8 cellular contexts compared by ENCODE assay signal in the genomic region with DNA sequence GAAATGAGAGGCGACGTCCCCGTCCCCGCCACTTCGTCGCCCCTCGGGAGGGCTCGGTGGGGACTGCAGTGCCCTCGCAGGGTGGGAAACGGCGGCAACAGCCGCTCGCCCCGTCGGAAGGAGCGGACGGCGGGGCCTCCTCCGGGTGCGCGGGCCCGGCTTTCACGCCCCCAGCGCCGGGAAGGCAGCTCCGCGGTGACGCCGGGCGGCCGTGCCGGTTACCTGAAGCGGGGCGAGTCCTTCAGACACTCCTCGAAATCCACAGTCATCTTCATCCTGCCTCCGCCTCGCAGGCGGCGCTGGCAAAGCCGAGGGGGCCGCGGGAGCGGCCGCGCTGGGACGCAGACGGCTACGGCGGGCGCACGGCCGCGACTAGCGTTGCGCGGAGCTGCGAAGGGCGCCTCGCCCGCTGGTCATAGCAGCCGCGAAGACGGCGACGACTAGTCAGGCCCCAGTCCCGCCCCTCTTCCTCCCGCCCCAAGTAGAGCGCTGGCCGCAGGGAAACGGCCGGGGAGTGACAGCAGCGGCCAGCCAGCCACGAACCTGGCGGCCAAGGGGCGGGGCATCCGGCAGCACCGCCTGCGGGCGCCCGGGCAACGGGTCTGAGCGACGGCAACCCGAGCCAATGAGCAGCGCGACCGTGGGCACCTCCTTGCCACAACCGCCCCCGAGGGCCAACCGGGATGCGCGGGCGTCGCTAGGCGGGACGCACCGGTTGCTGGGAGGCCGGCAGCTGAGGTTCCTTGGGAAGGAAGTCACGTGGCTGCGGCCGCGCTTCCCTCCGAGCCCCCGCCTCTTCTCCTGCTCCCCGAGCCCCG. TPM values are rescaled to one million over a fixed set of nuclear protein-coding genes. Genes with fewer than 3 reads are reported as not detected.
DNase-seq lines count a peak whose midpoint lies in the region; ATAC-seq and TF ChIP-seq lines count a peak whose summit lies in the region.

Gene ACAP2 (minus strand): TSS at position 448 of the 818 bp plus-strand sequence. CDS start 173 bp downstream, at position 275.

- no peaks in the 10 kb centered on the region for H3K36me3 Mint-ChIP-seq in HFFc6 (ENCODE audit: low read depth)
- H3K36me3 Mint-ChIP-seq in activated naive CD4-positive, alpha-beta T cell treated with anti-CD3 and anti-CD28 coated beads, Interleukin-2, amount 10 ng/mL, durations not matched to agents 7 days and 5 days: peaks cover 10% of the 10 kb centered on the region

- H3K9me3 ChIP-seq in SK-N-MC (ENCODE audit: low read depth, low read length) (no peaks in the 10 kb centered on the region), gastroesophageal sphincter (no peaks in the 10 kb centered on the region)

- no peaks in the 10 kb centered on the region for H3K27me3 ChIP-seq in gastroesophageal sphincter

- CTCF ChIA-PET in activated naive CD4-positive, alpha-beta T cell treated with anti-CD3 and anti-CD28 coated beads, Interleukin-2, amount 10 ng/mL, durations not matched to agents 7 days and 5 days (lab: Charles Lee): interaction anchor here (1.2 to 1.6 kb wide), 2 partner anchors 171 to 173 kb away, joined by 3 to 5 read pairs; partner anchors contain the start of gene XXYLT1

- no peaks in the 10 kb centered on the region for H3K36me3 ChIP-seq in SK-N-MC (ENCODE audit: insufficient read depth, low read length)
- no peaks in the 10 kb centered on the region for H3K36me3 ChIP-seq in gastroesophageal sphincter

- H3K4me3 ChIP-seq in NB4 (ENCODE audit: low read depth, low read length): peak within 1 kb of the TSS; percentile 86
- H3K4me3 ChIP-seq in SK-N-MC: peak within 1 kb of the TSS; percentile 84
- H3K4me3 ChIP-seq in gastroesophageal sphincter: peak within 1 kb of the TSS; percentile 92 to 100

- DNase-seq in GM04503 (ENCODE audit: low read depth): peak; percentile 91
- DNase-seq in HFFc6: peak; percentile 99
- DNase-seq in NB4 (ENCODE audit: low read depth): peak; percentile 99
- peak; percentile 94 for DNase-seq in SK-N-MC (ENCODE audit: low read depth, low spot score)
- DNase-seq in activated naive CD4-positive, alpha-beta T cell treated with anti-CD3 and anti-CD28 coated beads, Interleukin-2, amount 10 ng/mL, durations not matched to agents 7 days and 5 days: peak; percentile 99
- peak; percentile 95 for DNase-seq in non-pigmented ciliary epithelial cell (ENCODE audit: low read depth)
- peak; percentile 99 for DNase-seq in superior temporal gyrus (ENCODE audit: extremely low spot score)

- TF ChIP-seq POLR2A in NB4 (IDR thresholded peaks at IDR 0.05; ENCODE audit: extremely low read depth, insufficient read length) (peak; percentile 87), gastroesophageal sphincter (IDR thresholded peaks at IDR 0.05) (peak; percentile 97)

- H3K9me3 Mint-ChIP-seq in HFFc6: no peaks in the 10 kb centered on the region
- no peaks in the 10 kb centered on the region for H3K9me3 Mint-ChIP-seq in activated naive CD4-positive, alpha-beta T cell treated with anti-CD3 and anti-CD28 coated beads, Interleukin-2, amount 10 ng/mL, durations not matched to agents 7 days and 5 days

- peak within 1 kb of the TSS; percentile 79 for H3K9ac ChIP-seq in SK-N-MC (ENCODE audit: insufficient read length)

- peak within 1 kb of the TSS; percentile 91 for H3K27ac Mint-ChIP-seq in HFFc6
- peak within 1 kb of the TSS; percentile 96 for H3K27ac Mint-ChIP-seq in activated naive CD4-positive, alpha-beta T cell treated with anti-CD3 and anti-CD28 coated beads, Interleukin-2, amount 10 ng/mL, durations not matched to agents 7 days and 5 days

- peaks cover 34% of the 10 kb centered on the region for H3K4me1 Mint-ChIP-seq in HFFc6 (ENCODE audit: low read depth)
- peaks cover 48% of the 10 kb centered on the region for H3K4me1 Mint-ChIP-seq in activated naive CD4-positive, alpha-beta T cell treated with anti-CD3 and anti-CD28 coated beads, Interleukin-2, amount 10 ng/mL, durations not matched to agents 7 days and 5 days

- peak; percentile 99 for ATAC-seq in gastroesophageal sphincter

- H3K4me1 ChIP-seq in gastroesophageal sphincter: peaks cover 0 to 43% (median 8%) of the 10 kb centered on the region in 3 donors

- H3K27ac ChIP-seq in SK-N-MC (peak within 1 kb of the TSS; percentile 55), gastroesophageal sphincter (peak within 1 kb of the TSS; percentile 94 to 99 (median 98))

- peak within 1 kb of the TSS; percentile 97 for H3K4me3 Mint-ChIP-seq in HFFc6
- H3K4me3 Mint-ChIP-seq in activated naive CD4-positive, alpha-beta T cell treated with anti-CD3 and anti-CD28 coated beads, Interleukin-2, amount 10 ng/mL, durations not matched to agents 7 days and 5 days: peak within 1 kb of the TSS; percentile 97

- TF ChIP-seq CTCF in HFFc6 (IDR thresholded peaks at IDR 0.05) (peak; percentile 34; the same call in 1 of the 2 replicates), NB4 (IDR thresholded peaks at IDR 0.05; ENCODE audit: low read depth, low read length) (no peak), gastroesophageal sphincter (IDR thresholded peaks at IDR 0.05) (peak in 1 of 4 experiments; percentile 9)

- no peaks in the 10 kb centered on the region for H3K27me3 Mint-ChIP-seq in HFFc6 (ENCODE audit: insufficient read depth)
- no peaks in the 10 kb centered on the region for H3K27me3 Mint-ChIP-seq in activated naive CD4-positive, alpha-beta T cell treated with anti-CD3 and anti-CD28 coated beads, Interleukin-2, amount 10 ng/mL, durations not matched to agents 7 days and 5 days

- WGBS in gastroesophageal sphincter (ENCODE audit: low coverage in 1 of 2), 2 donors: no CpG with 5 or more reads among the region's 106 CpGs

- TF ChIP-seq EP300 in gastroesophageal sphincter (IDR thresholded peaks at IDR 0.05): no peak

RNA-seq across cellular contexts. Expression of gene ACAP2, which starts in this region (rescaled TPM):
- 10 to 100 TPM; 37.7 to 47.1 (median 45.2) TPM for total RNA-seq in HFFc6 (2021; fragmentation: NEBNext Ultra II Directional; extraction: Animal tissue kit (Norgen Biotek cat#: 25700))
- total RNA-seq in gastroesophageal sphincter: 10 to 100 TPM; 38.3 to 66.0 (median 49.2) TPM

Comparison
In these comparisons a context has a peak if more than half of its experiments do, and no peak if none do; other contexts are left out.
1. Peak in every context shown above with its lines: DNase-seq, ATAC-seq, H3K4me3 ChIP-seq and H3K27ac ChIP-seq.